Comparison of ENCODE assay signal across 19 cellular contexts in the genomic region with DNA sequence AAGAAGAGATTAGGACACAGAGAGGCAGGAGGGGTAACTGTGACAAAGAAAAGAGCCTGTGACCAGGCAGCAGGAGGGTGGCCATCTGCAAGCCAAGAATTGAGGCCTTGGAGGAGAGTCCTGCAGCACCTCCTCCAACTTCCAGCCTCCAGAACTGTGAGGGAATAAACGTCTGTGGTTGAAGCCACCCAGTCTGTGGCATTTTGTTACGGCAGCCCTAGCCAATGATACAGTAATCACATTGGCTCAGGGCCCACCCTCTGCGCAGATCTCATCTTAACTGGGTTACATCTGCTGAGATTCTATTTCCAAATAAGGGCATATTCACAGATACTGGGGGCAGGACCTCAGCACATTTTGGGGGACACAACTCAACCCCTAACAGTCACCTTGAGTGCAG. TPM values are rescaled to one million over a fixed set of nuclear protein-coding genes. Genes with fewer than 3 reads are reported as not detected.
DNase-seq lines count a peak whose midpoint lies in the region; ATAC-seq and TF ChIP-seq lines count a peak whose summit lies in the region.
"Had no signal": no experiment of that assay in that cellular context is flagged by ENCODE, and none has a peak within 500 bp of the region (broad histone marks: within the 10 kb centered on the region; RNA-seq: fewer than 3 reads in every experiment).

No MANE protein-coding gene starts in this region.

- WGBS in suprapubic skin: 73% methylated on average over 2 of the region's 3 CpGs

- peak overlapping the region; percentile 54 for H3K27ac ChIP-seq in suprapubic skin
- H3K27ac ChIP-seq: epithelial cell of prostate, right lobe of liver had no signal

- no peaks in the 10 kb centered on the region for H3K4me1 Mint-ChIP-seq in type B pancreatic cell (ENCODE audit: unreplicated experiment)

- peaks cover 3% of the 10 kb centered on the region for H3K27me3 Mint-ChIP-seq in type B pancreatic cell

- H3K4me3 Mint-ChIP-seq in type B pancreatic cell: no peak overlapping the region
- H3K4me3 Mint-ChIP-seq: CD4-positive, alpha-beta T cell; GM23338 had no signal

- DNase-seq in H4 (ENCODE audit: low spot score) (peak; percentile 72), fibroblast of the aortic adventitia (ENCODE audit: low read depth) (peak; percentile 62), suprapubic skin (ENCODE audit: low spot score in 2 of 2) (no peak), type B pancreatic cell (ENCODE audit: extremely low spot score, unreplicated experiment) (no peak)
- DNase-seq in central memory CD4-positive, alpha-beta T cell: no peak
- DNase-seq: activated CD4-positive, CD25-positive, alpha-beta regulatory T cell; amygdala; CD4-positive, alpha-beta T cell; cortex of kidney; DMS79 treated with DMSO at 0.1 percent for 48 hours; Karpas-422; right lobe of liver; stimulated activated CD4-positive, alpha-beta T cell treated with anti-CD3 and anti-CD28 coated beads, Interleukin-4, amount 100 ng/mL, for 24 hours; stimulated activated CD8-positive, alpha-beta memory T cell treated with anti-CD3 and anti-CD28 coated beads, Interleukin-4, amount 100 ng/mL, for 48 hours had no signal

- no peaks in the 10 kb centered on the region for H3K27me3 ChIP-seq in suprapubic skin
- H3K27me3 ChIP-seq: right lobe of liver had no signal

- ATAC-seq in SK-N-SH treated with all-trans-retinoic acid at 6 μM for 48 hours: peak; percentile 46
- no peak for ATAC-seq in GM18858 (IDR thresholded peaks at IDR 0.05; ENCODE audit: unreplicated experiment)
- ATAC-seq: right lobe of liver had no signal

- H3K4me3 ChIP-seq in fibroblast of the aortic adventitia (ENCODE audit: low read depth, low read length) (no peak overlapping the region), suprapubic skin (no peak overlapping the region)
- H3K4me3 ChIP-seq: GM23338, right lobe of liver had no signal

- no peak overlapping the region for H3K27ac Mint-ChIP-seq in type B pancreatic cell
- H3K27ac Mint-ChIP-seq: activated T-helper 2 cell treated with anti-CD3 and anti-CD28 coated beads, Interferon-gamma antibody, Interleukin-2, Interleukin-4, amounts not matched to agents 10 μg/mL and 5 μg/mL and 100 μg/mL, durations not matched to agents 14 hours and 24 hours and 36 hours; CD4-positive, alpha-beta T cell; GM23338 had no signal

- H3K36me3 ChIP-seq in suprapubic skin: peaks cover 21% of the 10 kb centered on the region

- TF ChIP-seq POLR2A in suprapubic skin (IDR thresholded peaks at IDR 0.05): no peak

- no peaks in the 10 kb centered on the region for H3K9me3 ChIP-seq in suprapubic skin
- H3K9me3 ChIP-seq: right lobe of liver had no signal

- TF ChIP-seq CTCF in fibroblast of the aortic adventitia (IDR thresholded peaks at IDR 0.05; ENCODE audit: insufficient read depth, low read length) (no peak), suprapubic skin (IDR thresholded peaks at IDR 0.05) (no peak), type B pancreatic cell (conservative IDR thresholded peaks at IDR 0.05) (no peak)

- TF ChIP-seq EP300 in suprapubic skin (IDR thresholded peaks at IDR 0.05): no peak

- H3K4me1 ChIP-seq in suprapubic skin: peaks cover 20% of the 10 kb centered on the region
- H3K4me1 ChIP-seq: right lobe of liver had no signal

- H3K9me3 Mint-ChIP-seq in type B pancreatic cell: no peaks in the 10 kb centered on the region
- H3K9me3 Mint-ChIP-seq: activated T-helper 2 cell treated with anti-CD3 and anti-CD28 coated beads, Interferon-gamma antibody, Interleukin-2, Interleukin-4, amounts not matched to agents 10 μg/mL and 5 μg/mL and 100 μg/mL, durations not matched to agents 14 hours and 24 hours and 36 hours; CD4-positive, alpha-beta T cell; GM23338 had no signal

- H3K36me3 Mint-ChIP-seq in type B pancreatic cell: peaks cover 16% of the 10 kb centered on the region

TF ChIP-seq in SK-N-SH treated with all-trans-retinoic acid at 6 μM for 48 hours, 23 proteins besides CTCF, POLR2A, EP300 and RAD21 (continues in another document):
- no peak for TF ChIP-seq RARB (CRISPR knock-in tag; IDR thresholded peaks at IDR 0.05)
- TF ChIP-seq TCF4 (CRISPR knock-in tag; IDR thresholded peaks at IDR 0.05; ENCODE audit: borderline replicate concordance): no peak
- TF ChIP-seq, protein P1, sequence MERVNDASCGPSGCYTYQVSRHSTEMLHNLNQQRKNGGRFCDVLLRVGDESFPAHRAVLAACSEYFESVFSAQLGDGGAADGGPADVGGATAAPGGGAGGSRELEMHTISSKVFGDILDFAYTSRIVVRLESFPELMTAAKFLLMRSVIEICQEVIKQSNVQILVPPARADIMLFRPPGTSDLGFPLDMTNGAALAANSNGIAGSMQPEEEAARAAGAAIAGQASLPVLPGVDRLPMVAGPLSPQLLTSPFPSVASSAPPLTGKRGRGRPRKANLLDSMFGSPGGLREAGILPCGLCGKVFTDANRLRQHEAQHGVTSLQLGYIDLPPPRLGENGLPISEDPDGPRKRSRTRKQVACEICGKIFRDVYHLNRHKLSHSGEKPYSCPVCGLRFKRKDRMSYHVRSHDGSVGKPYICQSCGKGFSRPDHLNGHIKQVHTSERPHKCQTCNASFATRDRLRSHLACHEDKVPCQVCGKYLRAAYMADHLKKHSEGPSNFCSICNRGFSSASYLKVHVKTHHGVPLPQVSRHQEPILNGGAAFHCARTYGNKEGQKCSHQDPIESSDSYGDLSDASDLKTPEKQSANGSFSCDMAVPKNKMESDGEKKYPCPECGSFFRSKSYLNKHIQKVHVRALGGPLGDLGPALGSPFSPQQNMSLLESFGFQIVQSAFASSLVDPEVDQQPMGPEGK (CRISPR knock-in tag; IDR thresholded peaks at IDR 0.05; ENCODE audit: borderline replicate concordance): no peak
- TF ChIP-seq ARNTL (CRISPR knock-in tag; IDR thresholded peaks at IDR 0.05; ENCODE audit: borderline replicate concordance, low read depth): no peak
- no peak for TF ChIP-seq SNAI2 (CRISPR knock-in tag; IDR thresholded peaks at IDR 0.05)
- no peak for TF ChIP-seq ZNF70 (CRISPR knock-in tag; IDR thresholded peaks at IDR 0.05)
- TF ChIP-seq GLIS3 (CRISPR knock-in tag; IDR thresholded peaks at IDR 0.05): no peak
- no peak for TF ChIP-seq ZFP30 (CRISPR knock-in tag; IDR thresholded peaks at IDR 0.05)
- TF ChIP-seq BACH2 (CRISPR knock-in tag; IDR thresholded peaks at IDR 0.05; ENCODE audit: borderline replicate concordance): no peak
- TF ChIP-seq TSHZ2 (CRISPR knock-in tag; IDR thresholded peaks at IDR 0.05): no peak
- no peak for TF ChIP-seq ZNF8 (CRISPR knock-in tag; IDR thresholded peaks at IDR 0.05)
- TF ChIP-seq, protein P2, sequence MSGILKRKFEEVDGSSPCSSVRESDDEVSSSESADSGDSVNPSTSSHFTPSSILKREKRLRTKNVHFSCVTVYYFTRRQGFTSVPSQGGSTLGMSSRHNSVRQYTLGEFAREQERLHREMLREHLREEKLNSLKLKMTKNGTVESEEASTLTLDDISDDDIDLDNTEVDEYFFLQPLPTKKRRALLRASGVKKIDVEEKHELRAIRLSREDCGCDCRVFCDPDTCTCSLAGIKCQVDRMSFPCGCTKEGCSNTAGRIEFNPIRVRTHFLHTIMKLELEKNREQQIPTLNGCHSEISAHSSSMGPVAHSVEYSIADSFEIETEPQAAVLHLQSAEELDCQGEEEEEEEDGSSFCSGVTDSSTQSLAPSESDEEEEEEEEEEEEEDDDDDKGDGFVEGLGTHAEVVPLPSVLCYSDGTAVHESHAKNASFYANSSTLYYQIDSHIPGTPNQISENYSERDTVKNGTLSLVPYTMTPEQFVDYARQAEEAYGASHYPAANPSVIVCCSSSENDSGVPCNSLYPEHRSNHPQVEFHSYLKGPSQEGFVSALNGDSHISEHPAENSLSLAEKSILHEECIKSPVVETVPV (CRISPR knock-in tag; IDR thresholded peaks at IDR 0.05): no peak
- TF ChIP-seq ZC3H10 (CRISPR knock-in tag; IDR thresholded peaks at IDR 0.05): no peak

RNA-seq across cellular contexts. Expression of gene SELENOS, which starts 11.3 kb away (rescaled TPM):
- total RNA-seq in H4 (2014; rRNA removed; shearing (Covaris generic)): 67.4 and 68.3 TPM in 2 replicates
- total RNA-seq in fibroblast of the aortic adventitia (ENCODE audit: low replicate concordance) (52.7 and 65.3 TPM in 2 replicates), suprapubic skin (10 to 100 TPM; 39.8 to 88.3 (median 50.2) TPM), type B pancreatic cell (ENCODE audit: low replicate concordance) (47.2 and 74.3 TPM in 2 replicates)

RNA-seq across cellular contexts. Expression of gene CHSY1, which starts 14.2 kb away (rescaled TPM):
- 18.1 and 22.5 TPM in 2 replicates for total RNA-seq in H4 (2014; rRNA removed; shearing (Covaris generic))
- 34.4 and 40.9 TPM in 2 replicates for total RNA-seq in fibroblast of the aortic adventitia (ENCODE audit: low replicate concordance)
- total RNA-seq in suprapubic skin: 10 to 100 TPM; 29.7 to 39.6 (median 30.5) TPM
- 18.4 and 43.0 TPM in 2 replicates for total RNA-seq in type B pancreatic cell (ENCODE audit: low replicate concordance)

RNA-seq across cellular contexts. Expression of gene SNRPA1, which starts 29.0 kb away (rescaled TPM):
- total RNA-seq in H4 (2014; rRNA removed; shearing (Covaris generic)): 22.0 and 36.3 TPM in 2 replicates
- total RNA-seq in fibroblast of the aortic adventitia (ENCODE audit: low replicate concordance) (17.5 and 26.2 TPM in 2 replicates), suprapubic skin (100 to 1,000 TPM in 1 of 4 donors, 10 to 100 TPM in 3; 43.1 to 122 (median 48.2) TPM), type B pancreatic cell (ENCODE audit: low replicate concordance) (72.6 and 80.3 TPM in 2 replicates)

Comparison
In these comparisons a context has a peak if more than half of its experiments do, and no peak if none do; other contexts are left out.
1. DNase-seq: peak in H4 (single experiment) and fibroblast of the aortic adventitia (single experiment); none in suprapubic skin (0 of 2), central memory CD4-positive, alpha-beta T cell (single experiment) and type B pancreatic cell (single experiment).